Comparison of ENCODE assay signal across 18 cellular contexts in the genomic region with DNA sequence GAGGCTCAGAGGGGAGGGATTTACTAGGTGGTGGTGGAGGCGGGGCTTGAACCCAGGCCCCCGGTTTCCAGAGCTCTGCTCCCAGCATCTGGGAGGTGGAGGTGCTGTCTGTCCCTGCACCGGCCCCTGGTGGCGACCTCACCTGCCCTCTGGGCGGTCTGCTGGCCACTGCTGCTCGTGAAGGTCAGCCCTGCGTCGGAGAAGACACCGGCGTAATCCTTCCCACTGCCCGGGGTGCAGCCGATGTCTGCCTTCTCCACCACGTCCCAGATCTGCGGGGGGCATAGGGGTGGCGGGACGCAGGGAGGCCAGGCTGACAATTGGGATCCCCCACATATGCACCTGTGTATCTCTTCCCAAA. TPM values are rescaled to one million over a fixed set of nuclear protein-coding genes. Genes with fewer than 3 reads are reported as not detected.
DNase-seq lines count a peak whose midpoint lies in the region; ATAC-seq, FAIRE-seq and TF ChIP-seq lines count a peak whose summit lies in the region.
"Had no signal": no experiment of that assay in that cellular context is flagged by ENCODE, and none has a peak within 500 bp of the region (broad histone marks: within the 10 kb centered on the region; RNA-seq: fewer than 3 reads in every experiment).

No MANE protein-coding gene starts in this region.

- intact Hi-C loops in Right ventricle myocardium inferior (cut with DNase I) = no loop called here
- intact Hi-C loops in cardiac septum (cut with DNase I) = no loop called here

- peak in 1 of 3 experiments; percentile 3; a peak in 1 of 4 replicates for TF ChIP-seq CTCF in H1 (IDR thresholded peaks at IDR 0.05; ENCODE audit: control extremely low read depth in 1 of 3, insufficient read depth in 1 of 3, low read depth in 1 of 3, low read length in 3 of 3)

- no peak for TF ChIP-seq RAD21 in H1 (IDR thresholded peaks at IDR 0.05 in 1 of 2, conservative IDR thresholded peaks at IDR 0.05 in 1 of 2; ENCODE audit: low read depth in 2 of 2, low read length in 2 of 2)

- H2AK5ac ChIP-seq in H1 (ENCODE audit: low read depth, low read length) = no peak overlapping the region
- peak overlapping the region; percentile 13 for H2AK5ac ChIP-seq in neuronal stem cell (ENCODE audit: low read depth, low read length)

- DNase-seq in Right ventricle myocardium inferior (ENCODE audit: missing footprints) (peak; percentile 25), cardiac septum (ENCODE audit: low spot score) (no peak), H1 (ENCODE audit: low read depth in 1 of 2, low spot score in 2 of 2) (no peak), neuronal stem cell (ENCODE audit: low spot score) (no peak), HTR-8/SVneo (ENCODE audit: insufficient read length, low spot score) (no peak), 8988T (no peak)
- no peak for DNase-seq in activated CD8-positive, alpha-beta memory T cell treated with anti-CD3 and anti-CD28 coated beads for 24 hours
- DNase-seq: ACHN; Calu3; CD4-positive, alpha-beta T cell; DMS 273 treated with DMSO at 0.1 percent for 48 hours; GOT3; HCEC 1CT; HFFc6 had no signal

- H2BK120ac ChIP-seq in H1 (replicated peaks; ENCODE audit: low read depth, low read length) (no peak overlapping the region), neuronal stem cell (ENCODE audit: low read depth, low read length) (no peak overlapping the region)

- 0 out of 2 replicates have a peak overlapping the region, but pooled peaks have one; percentile 36 for H4K8ac ChIP-seq in H1 (ENCODE audit: extremely low read depth, insufficient read depth, low read length)
- peak overlapping the region; percentile 43 for H4K8ac ChIP-seq in neuronal stem cell (ENCODE audit: low read depth, low read length)

- CTCF ChIA-PET in H1 (lab: Charles Lee; ENCODE audit: partially characterized antibody) = interaction anchor here (0.5 kb wide), 1 partner anchor 61 kb away, joined by 3 read pairs; no protein-coding TSS in a partner anchor

- H3K36me3 ChIP-seq in H1 (ENCODE audit: control insufficient read depth in 2 of 4, insufficient read depth in 4 of 4, low read length in 3 of 4) (no peaks in the 10 kb centered on the region), neuronal stem cell (replicated peaks in 1 of 2; ENCODE audit: control insufficient read depth in 2 of 2, insufficient read depth in 2 of 2, low read length in 2 of 2) (no peaks in the 10 kb centered on the region)

- H4K20me1 ChIP-seq in H1 (replicated peaks in 1 of 2; ENCODE audit: control insufficient read depth in 1 of 2, insufficient read depth in 2 of 2, low read length in 2 of 2) = no peaks in the 10 kb centered on the region

- TF ChIP-seq POLR2A in H1 (IDR thresholded peaks at IDR 0.05; ENCODE audit: control extremely low read depth in 1 of 2, low read depth in 2 of 2, low read length in 2 of 2) = no peak

- no peak overlapping the region for H3K27ac ChIP-seq in H1 (ENCODE audit: low read depth, low read length)
- H3K27ac ChIP-seq in neuronal stem cell (replicated peaks; ENCODE audit: low read length) = no peak overlapping the region
- H3K27ac ChIP-seq: BLaER1 treated with 17β-estradiol and CSF1 and Interleukin-3, amounts not matched to agents 10 nM and 100 nM had no signal

- WGBS in H1 (ENCODE audit: extremely low coverage in 1 of 2, insufficient coverage in 1 of 2, insufficient read length in 1 of 2, insufficient replicate concordance in 2 of 2, low coverage in 1 of 2, low lambda C conversion rate in 2 of 2, missing lambda C conversion rate in 1 of 2), 2 experiments = 90% methylated on average over 7 of the region's 16 CpGs; no CpG with 5 or more reads in 1 of the 2 experiments
- WGBS in neuronal stem cell (ENCODE audit: extremely low coverage in 2 of 2, insufficient read length in 2 of 2, insufficient replicate concordance in 1 of 2), 2 donors = no CpG with 5 or more reads among the region's 16 CpGs

- H3K9me3 ChIP-seq in H1 (ENCODE audit: insufficient read depth in 2 of 2, low read depth in 1 of 2, low read length in 1 of 2) = no peaks in the 10 kb centered on the region
- H3K9me3 ChIP-seq in neuronal stem cell (replicated peaks in 1 of 2; ENCODE audit: control insufficient read depth in 2 of 2, insufficient read depth in 1 of 2, low read depth in 1 of 2, low read length in 2 of 2) = peaks cover 0 to 4% of the 10 kb centered on the region in 2 donors
- H3K9me3 ChIP-seq: BLaER1 treated with 17β-estradiol and CSF1 and Interleukin-3, amounts not matched to agents 10 nM and 100 nM had no signal

- H2BK15ac ChIP-seq in H1 (ENCODE audit: low read length) (no peak overlapping the region), neuronal stem cell (ENCODE audit: low read length) (no peak overlapping the region)

- H2BK12ac ChIP-seq in H1 (ENCODE audit: low read depth, low read length) = no peak overlapping the region
- no peak overlapping the region for H2BK12ac ChIP-seq in neuronal stem cell (ENCODE audit: low read length)

- no peak overlapping the region for H3K4me2 ChIP-seq in H1 (ENCODE audit: insufficient read depth in 1 of 2, low read depth in 2 of 2, low read length in 2 of 2)
- H3K4me2 ChIP-seq in neuronal stem cell (ENCODE audit: insufficient read depth, low read length, poor library complexity, severe bottlenecking) = no peak overlapping the region
- H3K4me2 ChIP-seq: BLaER1 treated with 17β-estradiol and CSF1 and Interleukin-3, amounts not matched to agents 10 nM and 100 nM had no signal

- no peaks in the 10 kb centered on the region for H3K79me2 ChIP-seq in H1 (ENCODE audit: control insufficient read depth in 1 of 2, insufficient read depth in 2 of 2, low read length in 2 of 2)

- H3K27me3 ChIP-seq in H1 (replicated peaks in 1 of 4; ENCODE audit: control insufficient read depth in 3 of 4, extremely low read depth in 1 of 4, insufficient read depth in 3 of 4, low read length in 3 of 4) (peaks cover 0 to 22% (median 18%) of the 10 kb centered on the region in 4 experiments; a peak in 6 of 7 replicates), neuronal stem cell (ENCODE audit: control insufficient read depth in 3 of 3, insufficient read depth in 3 of 3, low read depth in 1 of 3, low read length in 3 of 3) (peaks cover 0 to 41% (median 28%) of the 10 kb centered on the region in 3 experiments)

- no peak overlapping the region for H3K4ac ChIP-seq in H1 (replicated peaks; ENCODE audit: insufficient read length, low read depth, low read length)
- H3K4ac ChIP-seq in neuronal stem cell (ENCODE audit: low read length) = no peak overlapping the region

- no peak overlapping the region for H3K56ac ChIP-seq in H1 (replicated peaks; ENCODE audit: insufficient read length, low read depth, low read length)

- TF ChIP-seq EP300 in H1 (IDR thresholded peaks at IDR 0.05; ENCODE audit: borderline replicate concordance in 1 of 2, low read depth in 2 of 2, low read length in 2 of 2) = no peak

- POLR2A ChIA-PET in H1 (lab: Charles Lee; ENCODE audit: partially characterized antibody) = no interaction called here

- H3K4me3 ChIP-seq in H1 (ENCODE audit: extremely low read depth in 1 of 4, insufficient read depth in 2 of 4, low read depth in 3 of 4, low read length in 4 of 4) (no peak overlapping the region), neuronal stem cell (ENCODE audit: low read length in 2 of 2) (no peak overlapping the region)
- H3K4me3 ChIP-seq: BLaER1 treated with 17β-estradiol and CSF1 and Interleukin-3, amounts not matched to agents 10 nM and 100 nM had no signal

- no peak for ATAC-seq in Right ventricle myocardium inferior

- no peak overlapping the region for H4K5ac ChIP-seq in H1 (ENCODE audit: insufficient read length, low read depth, low read length)

- no peaks in the 10 kb centered on the region for H3K79me1 ChIP-seq in H1 (ENCODE audit: low read depth, low read length)
- H3K79me1 ChIP-seq in neuronal stem cell (ENCODE audit: low read depth, low read length) = no peaks in the 10 kb centered on the region

- H2BK20ac ChIP-seq in H1 (ENCODE audit: low read length) = no peak overlapping the region

- H4K91ac ChIP-seq in H1 (replicated peaks; ENCODE audit: insufficient read length, low read length) (no peak overlapping the region), neuronal stem cell (ENCODE audit: low read depth, low read length, poor library complexity) (no peak overlapping the region)

- H3K23ac ChIP-seq in H1 (ENCODE audit: insufficient read length) = no peak overlapping the region
- H3K23ac ChIP-seq in neuronal stem cell (ENCODE audit: low read depth, low read length, poor library complexity) = no peak overlapping the region

- peaks cover 9% of the 10 kb centered on the region for H3K23me2 ChIP-seq in H1 (ENCODE audit: low read depth, low read length)

- H3K4me1 ChIP-seq in H1 (replicated peaks in 1 of 4; ENCODE audit: control insufficient read depth in 3 of 4, insufficient read depth in 4 of 4, low read length in 3 of 4) = peaks cover 0 to 8% (median 2%) of the 10 kb centered on the region in 4 experiments; a peak in 4 of 7 replicates
- H3K4me1 ChIP-seq in neuronal stem cell (ENCODE audit: control insufficient read depth in 2 of 2, insufficient read depth in 1 of 2, low read depth in 1 of 2, low read length in 2 of 2) = no peaks in the 10 kb centered on the region
- H3K4me1 ChIP-seq: BLaER1 treated with 17β-estradiol and CSF1 and Interleukin-3, amounts not matched to agents 10 nM and 100 nM had no signal

- H3K18ac ChIP-seq in H1 (ENCODE audit: extremely low read depth, low read length) (no peak overlapping the region), neuronal stem cell (ENCODE audit: low read length) (no peak overlapping the region)

- H3K14ac ChIP-seq in H1 (ENCODE audit: insufficient read length) (no peak overlapping the region), neuronal stem cell (ENCODE audit: low read length) (peak overlapping the region; percentile 21)

- H3K9ac ChIP-seq in H1 (replicated peaks in 1 of 4; ENCODE audit: extremely low read depth in 1 of 4, low read depth in 3 of 4, low read length in 3 of 4) (no peak overlapping the region), neuronal stem cell (ENCODE audit: low read depth, low read length, poor library complexity) (peak overlapping the region; percentile 4)
- H3K9ac ChIP-seq: BLaER1 treated with 17β-estradiol and CSF1 and Interleukin-3, amounts not matched to agents 10 nM and 100 nM had no signal

- H2AFZ ChIP-seq in H1 (ENCODE audit: low read length) = no peak overlapping the region
- no peak overlapping the region for H2AFZ ChIP-seq in neuronal stem cell (ENCODE audit: low read length)

- H2BK5ac ChIP-seq in H1 (ENCODE audit: low read depth, low read length) (no peak overlapping the region), neuronal stem cell (ENCODE audit: low read length) (no peak overlapping the region)

- FAIRE-seq in H1 (lab: Jason Lieb, UNC) (no peak), HTR-8/SVneo (lab: Jason Lieb, UNC) (no peak)

RNA-seq across cellular contexts. Expression of gene C3, which starts 12.8 kb away (rescaled TPM):
- total RNA-seq in Right ventricle myocardium inferior (482 TPM), cardiac septum (50.6 TPM)
- 4.2 and 6.4 TPM in 2 replicates for total RNA-seq in H1 (2021; fragmentation: NEBNext Ultra II Directional; extraction: Animal tissue kit (Norgen Biotek cat#: 25700))
- polyA plus RNA-seq in H1 (2011; rRNA removed) = 12.8 and 16.6 TPM in 2 replicates
- polyA plus RNA-seq in H1 (2011; cell fraction: cytosol; rRNA removed) = 16.0 TPM
- polyA plus RNA-seq in H1 (2011; cell fraction: nucleus; rRNA removed) = 34.2 TPM
- polyA plus RNA-seq in H1 (2012, experiment 1 of 2) = 11.3 to 16.8 TPM (median 13.0 TPM) in 4 replicates
- polyA plus RNA-seq in H1 (2012, experiment 2 of 2) = 13.6 TPM
- polyA plus RNA-seq in H1 (2013, experiment 1 of 2) = 22.5 TPM
- 24.4 TPM for polyA plus RNA-seq in H1 (2013, experiment 2 of 2)
- 16.2 and 28.8 TPM in 2 replicates for polyA minus RNA-seq in H1 (2011; rRNA and poly(A)+ RNA removed)
- polyA minus RNA-seq in H1 (2011; cell fraction: cytosol; rRNA and poly(A)+ RNA removed) = 31.9 TPM
- 33.2 TPM for polyA minus RNA-seq in H1 (2011; cell fraction: nucleus; rRNA and poly(A)+ RNA removed)
- 0.21 TPM for polyA plus RNA-seq in neuronal stem cell (2013, experiment 1 of 2)
- polyA plus RNA-seq in neuronal stem cell (2013, experiment 2 of 2) = 0.64 TPM
- polyA plus RNA-seq: IgD-negative memory B cell had no signal

RNA-seq across cellular contexts. Expression of gene GPR108, which starts 29.7 kb away (rescaled TPM):
- 23.9 TPM for total RNA-seq in Right ventricle myocardium inferior
- 22.5 TPM for total RNA-seq in cardiac septum
- total RNA-seq in H1 (2021; fragmentation: NEBNext Ultra II Directional; extraction: Animal tissue kit (Norgen Biotek cat#: 25700)) = 34.9 and 35.3 TPM in 2 replicates
- polyA plus RNA-seq in H1 (2011; rRNA removed) = 46.0 and 63.9 TPM in 2 replicates
- polyA plus RNA-seq in H1 (2011; cell fraction: cytosol; rRNA removed) = 52.1 TPM
- 160 TPM for polyA plus RNA-seq in H1 (2011; cell fraction: nucleus; rRNA removed)
- 35.3 to 46.7 TPM (median 38.7 TPM) in 4 replicates for polyA plus RNA-seq in H1 (2012, experiment 1 of 2)
- 36.3 TPM for polyA plus RNA-seq in H1 (2012, experiment 2 of 2)
- 47.8 TPM for polyA plus RNA-seq in H1 (2013, experiment 1 of 2)
- 49.9 TPM for polyA plus RNA-seq in H1 (2013, experiment 2 of 2)
- polyA minus RNA-seq in H1 (2011; rRNA and poly(A)+ RNA removed) = 30.4 and 47.5 TPM in 2 replicates
- polyA minus RNA-seq in H1 (2011; cell fraction: cytosol; rRNA and poly(A)+ RNA removed) = 15.0 TPM
- 23.3 TPM for polyA minus RNA-seq in H1 (2011; cell fraction: nucleus; rRNA and poly(A)+ RNA removed)
- polyA plus RNA-seq in neuronal stem cell (2013, experiment 1 of 2) = 54.3 TPM
- polyA plus RNA-seq in neuronal stem cell (2013, experiment 2 of 2) = 53.1 TPM

RNA-seq across cellular contexts. Expression of gene TRIP10, which starts 31.8 kb away (rescaled TPM):
- total RNA-seq in Right ventricle myocardium inferior = 147 TPM
- total RNA-seq in cardiac septum = 86.1 TPM
- total RNA-seq in H1 (2021; fragmentation: NEBNext Ultra II Directional; extraction: Animal tissue kit (Norgen Biotek cat#: 25700)) = 69.3 and 69.5 TPM in 2 replicates
- 27.8 and 38.0 TPM in 2 replicates for polyA plus RNA-seq in H1 (2011; rRNA removed)
- polyA plus RNA-seq in H1 (2011; cell fraction: cytosol; rRNA removed) = 46.0 TPM
- polyA plus RNA-seq in H1 (2011; cell fraction: nucleus; rRNA removed) = 69.9 TPM
- polyA plus RNA-seq in H1 (2012, experiment 1 of 2) = 66.1 to 83.1 TPM (median 77.4 TPM) in 4 replicates
- polyA plus RNA-seq in H1 (2012, experiment 2 of 2) = 58.7 TPM
- 63.3 TPM for polyA plus RNA-seq in H1 (2013, experiment 1 of 2)
- polyA plus RNA-seq in H1 (2013, experiment 2 of 2) = 64.1 TPM
- polyA minus RNA-seq in H1 (2011; rRNA and poly(A)+ RNA removed) = 23.1 and 26.9 TPM in 2 replicates
- polyA minus RNA-seq in H1 (2011; cell fraction: cytosol; rRNA and poly(A)+ RNA removed) = 28.1 TPM
- polyA minus RNA-seq in H1 (2011; cell fraction: nucleus; rRNA and poly(A)+ RNA removed) = 24.9 TPM
- polyA plus RNA-seq in neuronal stem cell (2013, experiment 1 of 2) = 49.7 TPM
- polyA plus RNA-seq in neuronal stem cell (2013, experiment 2 of 2) = 50.0 TPM

RNA-seq across cellular contexts. Expression of gene TNFSF14, which starts 37.7 kb away (rescaled TPM):
- total RNA-seq in Right ventricle myocardium inferior (0.73 TPM), cardiac septum (0.35 TPM)
- not detected in 2 replicates for total RNA-seq in H1 (2021; fragmentation: NEBNext Ultra II Directional; extraction: Animal tissue kit (Norgen Biotek cat#: 25700))
- polyA plus RNA-seq in H1 (2011; rRNA removed) = 0.03 TPM in 1 of 2 replicates, not detected in the other
- polyA plus RNA-seq in H1 (2011; cell fraction: cytosol; rRNA removed) = 0.03 TPM
- not detected for polyA plus RNA-seq in H1 (2011; cell fraction: nucleus; rRNA removed)
- 0.06 TPM in 1 of 4 replicates, not detected in the others for polyA plus RNA-seq in H1 (2012, experiment 1 of 2)
- polyA plus RNA-seq in H1 (2012, experiment 2 of 2) = not detected
- polyA plus RNA-seq in H1 (2013, experiment 1 of 2) = 0.02 TPM
- polyA plus RNA-seq in H1 (2013, experiment 2 of 2) = not detected
- polyA minus RNA-seq in H1 (2011; rRNA and poly(A)+ RNA removed) = not detected in 2 replicates
- polyA minus RNA-seq in H1 (2011; cell fraction: cytosol; rRNA and poly(A)+ RNA removed) = not detected
- not detected for polyA minus RNA-seq in H1 (2011; cell fraction: nucleus; rRNA and poly(A)+ RNA removed)
- not detected for polyA plus RNA-seq in neuronal stem cell (2013, experiment 1 of 2)
- under 0.01 TPM for polyA plus RNA-seq in neuronal stem cell (2013, experiment 2 of 2)
- total RNA-seq: A172, Daoy, HFFc6 had no signal

RNA-seq across cellular contexts. Expression of gene SH2D3A, which starts 59.6 kb away (rescaled TPM):
- total RNA-seq in Right ventricle myocardium inferior (not detected), cardiac septum (0.40 TPM)
- 20.0 and 22.1 TPM in 2 replicates for total RNA-seq in H1 (2021; fragmentation: NEBNext Ultra II Directional; extraction: Animal tissue kit (Norgen Biotek cat#: 25700))
- 14.5 and 22.8 TPM in 2 replicates for polyA plus RNA-seq in H1 (2011; rRNA removed)
- 18.8 TPM for polyA plus RNA-seq in H1 (2011; cell fraction: cytosol; rRNA removed)
- polyA plus RNA-seq in H1 (2011; cell fraction: nucleus; rRNA removed) = 34.1 TPM
- polyA plus RNA-seq in H1 (2012, experiment 1 of 2) = 12.6 to 18.8 TPM (median 17.6 TPM) in 4 replicates
- polyA plus RNA-seq in H1 (2012, experiment 2 of 2) = 15.0 TPM
- polyA plus RNA-seq in H1 (2013, experiment 1 of 2) = 32.0 TPM
- polyA plus RNA-seq in H1 (2013, experiment 2 of 2) = 29.0 TPM
- polyA minus RNA-seq in H1 (2011; rRNA and poly(A)+ RNA removed) = 6.1 and 7.2 TPM in 2 replicates
- polyA minus RNA-seq in H1 (2011; cell fraction: cytosol; rRNA and poly(A)+ RNA removed) = 9.0 TPM
- 11.2 TPM for polyA minus RNA-seq in H1 (2011; cell fraction: nucleus; rRNA and poly(A)+ RNA removed)
- 0.18 TPM for polyA plus RNA-seq in neuronal stem cell (2013, experiment 1 of 2)
- 0.14 TPM for polyA plus RNA-seq in neuronal stem cell (2013, experiment 2 of 2)
- total RNA-seq: A172, HFFc6 had no signal
